8 cellular contexts compared by ENCODE assay signal in genomic region chr9:77176686-77177142, GRCh38. TPM values are rescaled to one million over a fixed set of nuclear protein-coding genes. Genes with fewer than 3 reads are reported as not detected.
A peak's percentile ranks its signal among the peaks of the same experiment; 100 is the strongest.
DNase-seq lines count a peak whose midpoint lies in the region; ATAC-seq and TF ChIP-seq lines count a peak whose summit lies in the region.

No MANE protein-coding gene starts in this region.

- POLR2A ChIA-PET in CD4-positive, alpha-beta memory T cell (lab: Charles Lee; ENCODE audit: partially characterized antibody), result interaction anchor here (0.6 to 1.4 kb wide), 10 partner anchors 8 to 1120 kb away, joined by 3 to 7 read pairs (median 3); partner anchors contain the start of gene RFK

- H3K9ac ChIP-seq in MM.1S (ENCODE audit: low read length) (peak overlapping the region; percentile 84; the same call in 1 of the 2 replicates), neural progenitor cell (no peak overlapping the region)

- peak overlapping the region; percentile 92 for H3K27ac ChIP-seq in CD4-positive, alpha-beta memory T cell (ENCODE audit: low read depth, low read length)
- H3K27ac ChIP-seq in MM.1S (ENCODE audit: low read length) (peak overlapping the region; percentile 68; the same call in 1 of the 2 replicates), neural progenitor cell (no peak overlapping the region)
- peak overlapping the region; percentile 89 for H3K27ac ChIP-seq in effector memory CD4-positive, alpha-beta T cell (ENCODE audit: insufficient read depth, low read length, poor library complexity, severe bottlenecking)

- no peaks in the 10 kb centered on the region for H4K20me1 ChIP-seq in MM.1S (ENCODE audit: insufficient read depth, low read length)
- peaks cover 20% of the 10 kb centered on the region for H4K20me1 ChIP-seq in neural progenitor cell (ENCODE audit: low read depth)

- peak overlapping the region; percentile 90 to 98 (median 96) for H3K4me3 Mint-ChIP-seq in CD4-positive, alpha-beta memory T cell
- H3K4me3 Mint-ChIP-seq in neural progenitor cell, result peak overlapping the region; percentile 95

- peak overlapping the region; percentile 25 to 77 for H3K4me3 ChIP-seq in CD4-positive, alpha-beta memory T cell (ENCODE audit: low read length in 2 of 2)
- H3K4me3 ChIP-seq in MM.1S (ENCODE audit: low read length), result peak overlapping the region; percentile 86
- H3K4me3 ChIP-seq in effector memory CD4-positive, alpha-beta T cell (ENCODE audit: insufficient read depth, low read depth, low read length, poor library complexity, severe bottlenecking), result peak overlapping the region; percentile 97
- H3K4me3 ChIP-seq in neural progenitor cell, result peak overlapping the region; percentile 76

- ATAC-seq in GM21528 (IDR thresholded peaks at IDR 0.05; ENCODE audit: low FRiP score, unreplicated experiment) (no peak), GM18517 (IDR thresholded peaks at IDR 0.05; ENCODE audit: unreplicated experiment) (no peak)

- peaks cover 28% of the 10 kb centered on the region for H3K4me1 ChIP-seq in CD4-positive, alpha-beta memory T cell (ENCODE audit: insufficient read depth, low read length)
- peaks cover 7% of the 10 kb centered on the region for H3K4me1 ChIP-seq in MM.1S (ENCODE audit: low read length)
- peaks cover 4% of the 10 kb centered on the region for H3K4me1 ChIP-seq in effector memory CD4-positive, alpha-beta T cell (ENCODE audit: control insufficient read depth, insufficient read depth, low read length, poor library complexity, severe bottlenecking)
- peaks cover 13% of the 10 kb centered on the region for H3K4me1 ChIP-seq in neural progenitor cell

- peaks cover 0 to 6% of the 10 kb centered on the region in 2 donors for H3K36me3 Mint-ChIP-seq in CD4-positive, alpha-beta memory T cell
- no peaks in the 10 kb centered on the region for H3K36me3 Mint-ChIP-seq in neural progenitor cell

- CTCF ChIA-PET in CD4-positive, alpha-beta memory T cell (lab: Charles Lee; ENCODE audit: partially characterized antibody), result interaction anchor here (1.0 to 3.5 kb wide), 6 partner anchors 10 to 281 kb away, joined by 3 to 27 read pairs (median 4); no protein-coding TSS in a partner anchor

- no peaks in the 10 kb centered on the region for H3K36me3 ChIP-seq in CD4-positive, alpha-beta memory T cell (ENCODE audit: insufficient read depth, low read length)
- H3K36me3 ChIP-seq in MM.1S (replicated peaks; ENCODE audit: insufficient read depth, low read length) (no peaks in the 10 kb centered on the region), neural progenitor cell (no peaks in the 10 kb centered on the region)
- H3K36me3 ChIP-seq in effector memory CD4-positive, alpha-beta T cell (ENCODE audit: control insufficient read depth, insufficient read depth, low read length), result no peaks in the 10 kb centered on the region

- H3K27ac Mint-ChIP-seq in CD4-positive, alpha-beta memory T cell, result peak overlapping the region; percentile 92 to 98 (median 94)
- H3K27ac Mint-ChIP-seq in neural progenitor cell, result no peak overlapping the region

- H2AFZ ChIP-seq in MM.1S (ENCODE audit: low read length) (peak overlapping the region; percentile 97), neural progenitor cell (replicated peaks) (peak overlapping the region; percentile 90)

- TF ChIP-seq CTCF in MM.1S (IDR thresholded peaks at IDR 0.05; ENCODE audit: low read length) (no peak), neural progenitor cell (IDR thresholded peaks at IDR 0.05) (no peak)

- H3K27me3 Mint-ChIP-seq in CD4-positive, alpha-beta memory T cell, result no peaks in the 10 kb centered on the region
- no peaks in the 10 kb centered on the region for H3K27me3 Mint-ChIP-seq in neural progenitor cell (ENCODE audit: insufficient read depth, low read depth)

- no peaks in the 10 kb centered on the region for H3K27me3 ChIP-seq in CD4-positive, alpha-beta memory T cell (ENCODE audit: insufficient read depth, low read length)
- H3K27me3 ChIP-seq in MM.1S (replicated peaks; ENCODE audit: insufficient read depth, low read length), result no peaks in the 10 kb centered on the region
- H3K27me3 ChIP-seq in effector memory CD4-positive, alpha-beta T cell (replicated peaks; ENCODE audit: control insufficient read depth, insufficient read depth, low read length, poor library complexity, severe bottlenecking), result no peaks in the 10 kb centered on the region
- peaks cover 6% of the 10 kb centered on the region for H3K27me3 ChIP-seq in neural progenitor cell

- intact Hi-C loops in CD4-positive, alpha-beta memory T cell (cut with micrococcal nuclease), result loop anchor here (1.0 to 5.0 kb wide), 10 partner anchors 9 to 1284 kb away; partner anchors contain the start of genes PCSK5, PSAT1 and RFK

- H3K4me2 ChIP-seq in MM.1S (ENCODE audit: low read depth, low read length) (peak overlapping the region; percentile 80), neural progenitor cell (peak overlapping the region; percentile 72)

- H3K9me3 Mint-ChIP-seq in CD4-positive, alpha-beta memory T cell, result no peaks in the 10 kb centered on the region
- H3K9me3 Mint-ChIP-seq in neural progenitor cell, result no peaks in the 10 kb centered on the region

- peaks cover 20 to 43% (median 28%) of the 10 kb centered on the region in 4 donors for H3K4me1 Mint-ChIP-seq in CD4-positive, alpha-beta memory T cell
- peaks cover 27% of the 10 kb centered on the region for H3K4me1 Mint-ChIP-seq in neural progenitor cell

- H3F3A ChIP-seq in MM.1S (ENCODE audit: insufficient read depth, low read length) (peaks cover 29% of the 10 kb centered on the region), neural progenitor cell (ENCODE audit: low read depth) (peaks cover 21% of the 10 kb centered on the region)

- H3K79me2 ChIP-seq in MM.1S (ENCODE audit: low read length) (peaks cover 41% of the 10 kb centered on the region), neural progenitor cell (ENCODE audit: low read depth) (peaks cover 39% of the 10 kb centered on the region)

- DNase-seq in CD4-positive, alpha-beta memory T cell, result peak in 1 of 5 donors; percentile 7
- no peak for DNase-seq in MM.1S
- DNase-seq in effector memory CD4-positive, alpha-beta T cell, result no peak
- no peak for DNase-seq in neural progenitor cell (ENCODE audit: low spot score)
- DNase-seq in glomerular visceral epithelial cell (ENCODE audit: extremely low spot score), result no peak
- no peak for DNase-seq in OCI-M2 (lab: John Stamatoyannopoulos, UW; ENCODE audit: unreplicated experiment)

- no peaks in the 10 kb centered on the region for H3K9me2 ChIP-seq in MM.1S (replicated peaks; ENCODE audit: insufficient read depth, low read length)

- no peaks in the 10 kb centered on the region for H3K9me3 ChIP-seq in CD4-positive, alpha-beta memory T cell (ENCODE audit: control insufficient read depth in 1 of 2, low read length in 2 of 2)
- no peaks in the 10 kb centered on the region for H3K9me3 ChIP-seq in MM.1S (replicated peaks; ENCODE audit: insufficient read depth, low read length)
- no peaks in the 10 kb centered on the region for H3K9me3 ChIP-seq in effector memory CD4-positive, alpha-beta T cell (ENCODE audit: control insufficient read depth, low read length)
- H3K9me3 ChIP-seq in neural progenitor cell (ENCODE audit: low read depth), result no peaks in the 10 kb centered on the region

RNA-seq across cellular contexts. Expression of gene VPS13A, which starts 0.6 kb away (rescaled TPM):
- 10 to 100 TPM; 53.5 to 58.2 TPM for total RNA-seq in CD4-positive, alpha-beta memory T cell
- polyA plus RNA-seq in CD4-positive, alpha-beta memory T cell, result 1 to 10 TPM; 1.7 to 6.8 TPM
- total RNA-seq in neural progenitor cell (ENCODE audit: low replicate concordance), result 39.9 and 66.8 TPM in 2 replicates
